8 cellular contexts compared by ENCODE assay signal in the genomic region with DNA sequence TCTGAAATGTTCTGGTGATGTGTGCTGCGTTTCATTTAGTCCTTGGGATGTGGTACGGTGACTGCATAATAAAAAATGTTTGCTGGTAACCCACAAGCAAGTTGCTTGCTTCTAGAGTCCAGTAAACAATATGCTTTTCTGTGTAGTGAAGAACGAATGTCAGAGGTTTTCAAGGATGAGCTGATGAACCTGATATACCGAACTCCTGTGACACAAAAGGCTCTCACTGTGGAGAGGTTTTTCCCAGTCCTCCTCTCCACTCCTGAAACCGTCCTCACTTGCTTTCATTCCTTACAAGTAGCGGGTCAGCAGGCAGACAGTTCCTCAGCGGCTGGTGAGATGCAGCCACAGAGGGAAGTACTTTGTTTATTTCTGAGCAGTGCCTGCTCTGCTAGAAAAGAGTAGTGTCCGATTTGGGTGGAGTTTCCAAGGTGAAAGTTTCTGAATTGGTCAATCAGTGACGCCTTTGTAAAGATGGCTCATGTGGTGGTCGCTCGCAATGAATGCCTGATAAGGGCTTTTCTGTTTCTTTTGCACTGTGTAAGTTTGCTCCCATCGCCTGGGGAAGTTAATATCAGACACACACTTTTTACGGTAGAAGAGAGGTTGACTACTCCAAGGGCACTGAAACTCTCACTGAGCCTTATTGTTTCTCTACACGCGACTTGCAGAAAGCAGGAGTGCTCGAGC. TPM values are rescaled to one million over a fixed set of nuclear protein-coding genes. Genes with fewer than 3 reads are reported as not detected.
DNase-seq lines count a peak whose midpoint lies in the region; ATAC-seq and TF ChIP-seq lines count a peak whose summit lies in the region.

No MANE protein-coding gene starts in this region.

- intact Hi-C loops in upper lobe of right lung (cut with DNase I): no loop called here

- H3K9me3 ChIP-seq in mononuclear cell (ENCODE audit: low read depth, low read length) (no peaks in the 10 kb centered on the region), upper lobe of right lung (no peaks in the 10 kb centered on the region)

- CTCF ChIA-PET in GM10248 (lab: Yijun Ruan, JAX): no interaction called here

- H3K4me1 ChIP-seq in mononuclear cell (ENCODE audit: insufficient read depth, low read length) (peaks cover 67% of the 10 kb centered on the region), upper lobe of right lung (peaks cover 44% of the 10 kb centered on the region)

- no peaks in the 10 kb centered on the region for H3K36me3 ChIP-seq in upper lobe of right lung

- peak; percentile 27 for ATAC-seq in HG02588 (IDR thresholded peaks at IDR 0.05; ENCODE audit: unreplicated experiment)
- ATAC-seq in upper lobe of right lung: peak; percentile 46
- no peak for ATAC-seq in GM21825 (IDR thresholded peaks at IDR 0.05; ENCODE audit: unreplicated experiment)
- ATAC-seq in left lobe of liver: no peak

- POLR2A ChIA-PET in GM10248 (lab: Yijun Ruan, JAX): interaction anchor here (0.6 kb wide), 1 partner anchor 94 kb away, joined by 7 read pairs; no protein-coding TSS in a partner anchor

- H3K4me3 ChIP-seq in mononuclear cell (ENCODE audit: low read length): peak overlapping the region; percentile 98
- peak overlapping the region; percentile 85 for H3K4me3 ChIP-seq in upper lobe of right lung

- peak overlapping the region; percentile 97 for H3K27ac ChIP-seq in upper lobe of right lung

- no peak for TF ChIP-seq CTCF in GM10248 (IDR thresholded peaks at IDR 0.05; ENCODE audit: control extremely low read depth, extremely low read depth, low read depth, missing control alignments)
- no peak for TF ChIP-seq CTCF in upper lobe of right lung (IDR thresholded peaks at IDR 0.05)

- H3K27me3 ChIP-seq in mononuclear cell (ENCODE audit: insufficient read depth, low read length): no peaks in the 10 kb centered on the region
- H3K27me3 ChIP-seq in upper lobe of right lung: no peaks in the 10 kb centered on the region

- DNase-seq in GM10248 (ENCODE audit: extremely low spot score): peak; percentile 57
- peak; percentile 51 for DNase-seq in RPMI8226
- peak; percentile 45 for DNase-seq in ecto neural progenitor cell (ENCODE audit: low spot score)
- DNase-seq in upper lobe of right lung: no peak
- DNase-seq in left lobe of liver (ENCODE audit: low spot score): no peak

RNA-seq across cellular contexts. Expression of a gene that starts 3.0 kb away (rescaled TPM):
- 19.7 TPM for total RNA-seq in mononuclear cell
- total RNA-seq in upper lobe of right lung: 45.0 TPM
- 10.8 TPM for total RNA-seq in left lobe of liver

Comparison
In these comparisons a context has a peak if more than half of its experiments do, and no peak if none do; other contexts are left out.
1. DNase-seq: peak in GM10248 (single experiment), RPMI8226 (single experiment) and ecto neural progenitor cell (single experiment); none in upper lobe of right lung (single experiment) and left lobe of liver (single experiment).
2. ATAC-seq: peak in HG02588 (single experiment) and upper lobe of right lung (single experiment); none in GM21825 (single experiment) and left lobe of liver (single experiment).